Comparison of ENCODE assay signal across 23 cellular contexts in genomic region chr6:13725052-13725451, GRCh38. TPM values are rescaled to one million over a fixed set of nuclear protein-coding genes. Genes with fewer than 3 reads are reported as not detected.
DNase-seq lines count a peak whose midpoint lies in the region; ATAC-seq, FAIRE-seq and TF ChIP-seq lines count a peak whose summit lies in the region.
"Had no signal": no experiment of that assay in that cellular context is flagged by ENCODE, and none has a peak within 500 bp of the region (broad histone marks: within the 10 kb centered on the region; RNA-seq: fewer than 3 reads in every experiment).

No MANE protein-coding gene starts in this region.

- H2AFZ ChIP-seq in HepG2 (ENCODE audit: low read length) = no peak overlapping the region

- CTCF ChIA-PET in HepG2 (lab: Yijun Ruan, JAX; ENCODE audit: low intra/inter-chr PET ratio, low total read pairs) = no interaction called here

- no peak for DNase-seq in HepG2 (ENCODE audit: low spot score)
- no peak for DNase-seq in right lobe of liver
- DNase-seq in activated naive CD8-positive, alpha-beta T cell treated with anti-CD3 and anti-CD28 coated beads, Interleukin-2, amount 50 U/mL, for 24 hours = no peak
- DNase-seq in left colon = no peak
- DNase-seq in H7 = no peak
- DNase-seq in germinal center (ENCODE audit: low spot score) = no peak
- DNase-seq: ACHN; activated naive CD8-positive, alpha-beta T cell treated with anti-CD3 and anti-CD28 coated beads, Interleukin-2, amount 10 ng/mL, durations not matched to agents 7 days and 5 days; H9; KG1; MV-4-11; NCI-H1694; NCI-H2171; NCI-H526 treated with DMSO at 0.1 percent for 48 hours; spleen; T-helper 9 cell; transverse colon had no signal

- H3K27ac ChIP-seq in HepG2 (ENCODE audit: extremely low read length, insufficient read depth, low read length) (no peak overlapping the region), right lobe of liver (no peak overlapping the region)
- H3K27ac ChIP-seq: BLaER1, spleen had no signal

- H3K9me3 ChIP-seq in HepG2 (ENCODE audit: low read length) (no peaks in the 10 kb centered on the region), right lobe of liver (no peaks in the 10 kb centered on the region)
- H3K9me3 ChIP-seq: BLaER1, spleen, transverse colon had no signal

- intact Hi-C loops in HepG2 (cut with micrococcal nuclease; ENCODE audit: unreplicated experiment) = no loop called here
- intact Hi-C loops in right lobe of liver (cut with DNase I) = no loop called here
- intact Hi-C loops in left colon (cut with DNase I, micrococcal nuclease) = no loop called here

- no peak for TF ChIP-seq POLR2A in HepG2 (IDR thresholded peaks at IDR 0.05; ENCODE audit: insufficient read depth in 1 of 2, low read depth in 2 of 2, low read length in 2 of 2)
- TF ChIP-seq POLR2A in right lobe of liver (IDR thresholded peaks at IDR 0.05) = no peak

- TF ChIP-seq CTCF in HepG2 (CRISPR knock-in tag; IDR thresholded peaks at IDR 0.05) (no peak), right lobe of liver (IDR thresholded peaks at IDR 0.05) (no peak)

- POLR2A ChIA-PET in HepG2 (lab: Yijun Ruan, JAX) = interaction anchor here (0.5 kb wide), 1 partner anchor 42 kb away, joined by 3 read pairs; no protein-coding TSS in a partner anchor

- no peaks in the 10 kb centered on the region for H3K27me3 Mint-ChIP-seq in activated naive CD8-positive, alpha-beta T cell treated with anti-CD3 and anti-CD28 coated beads, Interleukin-2, amount 50 U/mL, for 24 hours
- H3K27me3 Mint-ChIP-seq: activated naive CD8-positive, alpha-beta T cell treated with anti-CD3 and anti-CD28 coated beads, Interleukin-2, amount 10 ng/mL, durations not matched to agents 7 days and 5 days; naive thymus-derived CD8-positive, alpha-beta T cell had no signal

- no peak for FAIRE-seq in HepG2 (lab: Jason Lieb, UNC)

- no peak for TF ChIP-seq RAD21 in HepG2 (CRISPR knock-in tag; IDR thresholded peaks at IDR 0.05)

- H3K9me3 Mint-ChIP-seq in activated naive CD8-positive, alpha-beta T cell treated with anti-CD3 and anti-CD28 coated beads, Interleukin-2, amount 50 U/mL, for 24 hours = no peaks in the 10 kb centered on the region
- H3K9me3 Mint-ChIP-seq: activated naive CD8-positive, alpha-beta T cell treated with anti-CD3 and anti-CD28 coated beads, Interleukin-2, amount 10 ng/mL, durations not matched to agents 7 days and 5 days; activated T-helper 1 cell treated with anti-CD3 and anti-CD28 coated beads, Interleukin-12 subunit alpha, Interleukin-12 subunit beta, Interleukin-2, Interleukin-4 antibody, amounts not matched to agents 30 ng/mL and 10 ng/mL and 1 ng/mL, durations not matched to agents 14 hours and 24 hours and 36 hours; H9; naive thymus-derived CD8-positive, alpha-beta T cell; WTC11 had no signal

- H3K27me3 ChIP-seq in HepG2 (ENCODE audit: control insufficient read depth in 1 of 2, insufficient read depth in 2 of 2, low read length in 2 of 2) (no peaks in the 10 kb centered on the region; a peak in 1 of 5 replicates), right lobe of liver (no peaks in the 10 kb centered on the region), H7 (ENCODE audit: control insufficient read depth, insufficient read depth, low read length) (no peaks in the 10 kb centered on the region)
- H3K27me3 ChIP-seq: BLaER1, spleen, transverse colon had no signal

- H3K27ac Mint-ChIP-seq in activated naive CD8-positive, alpha-beta T cell treated with anti-CD3 and anti-CD28 coated beads, Interleukin-2, amount 50 U/mL, for 24 hours = peak overlapping the region; percentile 85
- H3K27ac Mint-ChIP-seq: H9, WTC11 had no signal

- TF ChIP-seq EP300 in HepG2 (IDR thresholded peaks at IDR 0.05; ENCODE audit: low read depth in 2 of 2, low read length in 2 of 2) (no peak), HepG2 (CRISPR knock-in tag; IDR thresholded peaks at IDR 0.05; ENCODE audit: borderline replicate concordance) (no peak)

- no TSS peak for BruUV-seq in HepG2 (replicated peaks; lab: Mats Ljungman, UMichigan)

- ATAC-seq in HepG2 (no peak), right lobe of liver (no peak), left colon (peak; percentile 93), HG03025 (IDR thresholded peaks at IDR 0.05; ENCODE audit: low FRiP score, unreplicated experiment) (no peak), GM21529 (IDR thresholded peaks at IDR 0.05; ENCODE audit: unreplicated experiment) (no peak)
- no peak for ATAC-seq in activated naive CD8-positive, alpha-beta T cell treated with anti-CD3 and anti-CD28 coated beads, Interleukin-2, amount 50 U/mL, for 24 hours
- ATAC-seq: WTC11 had no signal

- no peaks in the 10 kb centered on the region for H3K79me2 ChIP-seq in HepG2 (ENCODE audit: insufficient read depth, low read length)

- no peak overlapping the region for H3K4me3 ChIP-seq in HepG2 (replicated peaks in 1 of 3; ENCODE audit: insufficient read depth in 1 of 3, low read depth in 2 of 3, low read length in 3 of 3)
- H3K4me3 ChIP-seq in right lobe of liver = no peak overlapping the region
- H3K4me3 ChIP-seq in H7 (ENCODE audit: insufficient read depth, low read depth, low read length) = no peak overlapping the region
- H3K4me3 ChIP-seq: BLaER1, spleen, transverse colon had no signal

- in situ Hi-C loops in HepG2 (cut with HindIII; ENCODE audit: extremely low pct_ligation_motif_present, low pct_unique_long_range_greater_than_20kb) = no loop called here

- H3K9ac ChIP-seq in HepG2 (ENCODE audit: insufficient read depth, low read depth, low read length) = no peak overlapping the region
- H3K9ac ChIP-seq: BLaER1 had no signal

- H3K4me3 Mint-ChIP-seq in activated naive CD8-positive, alpha-beta T cell treated with anti-CD3 and anti-CD28 coated beads, Interleukin-2, amount 50 U/mL, for 24 hours = no peak overlapping the region
- H3K4me3 Mint-ChIP-seq: H9, WTC11 had no signal

- H3K4me1 ChIP-seq in HepG2 (ENCODE audit: insufficient read depth, low read length) (no peaks in the 10 kb centered on the region), right lobe of liver (no peaks in the 10 kb centered on the region)

- no peaks in the 10 kb centered on the region for H3K36me3 Mint-ChIP-seq in activated naive CD8-positive, alpha-beta T cell treated with anti-CD3 and anti-CD28 coated beads, Interleukin-2, amount 50 U/mL, for 24 hours (ENCODE audit: low read depth)
- H3K36me3 Mint-ChIP-seq: activated naive CD8-positive, alpha-beta T cell treated with anti-CD3 and anti-CD28 coated beads, Interleukin-2, amount 10 ng/mL, durations not matched to agents 7 days and 5 days; naive thymus-derived CD8-positive, alpha-beta T cell; WTC11 had no signal

- no peaks in the 10 kb centered on the region for H3K36me3 ChIP-seq in HepG2 (replicated peaks in 1 of 2; ENCODE audit: control insufficient read depth in 1 of 2, insufficient read depth in 2 of 2, low read length in 2 of 2)
- no peaks in the 10 kb centered on the region for H3K36me3 ChIP-seq in right lobe of liver
- no peaks in the 10 kb centered on the region for H3K36me3 ChIP-seq in H7 (replicated peaks; ENCODE audit: control insufficient read depth, insufficient read depth, low read length)
- H3K36me3 ChIP-seq: BLaER1, spleen, transverse colon had no signal

- H3K4me1 Mint-ChIP-seq in activated naive CD8-positive, alpha-beta T cell treated with anti-CD3 and anti-CD28 coated beads, Interleukin-2, amount 50 U/mL, for 24 hours = peaks cover 49% of the 10 kb centered on the region
- H3K4me1 Mint-ChIP-seq: H9, WTC11 had no signal

- H3K4me2 ChIP-seq in HepG2 (ENCODE audit: low read depth, low read length) = no peak overlapping the region

- WGBS in HepG2 (ENCODE audit: low lambda C conversion rate) = 59% methylated on average over 3 of the region's 3 CpGs
- 90% methylated on average over 3 of the region's 3 CpGs for WGBS in right lobe of liver (ENCODE audit: insufficient coverage, low coverage, low lambda C conversion rate, missing lambda C conversion rate)

- no peaks in the 10 kb centered on the region for H4K20me1 ChIP-seq in HepG2 (ENCODE audit: insufficient read depth, low read length)
- H4K20me1 ChIP-seq: BLaER1 had no signal

RNA-seq across cellular contexts. Expression of gene RANBP9, which starts 13.4 kb away (rescaled TPM):
- 30.6 and 40.8 TPM in 2 replicates for total RNA-seq in HepG2 (2016; rRNA removed; fragmentation: Illumina TruSeq; extraction: Trizol)
- 49.4 and 57.5 TPM in 2 replicates for total RNA-seq in HepG2 (2016; cell fraction: cytosol; rRNA removed; fragmentation: Illumina TruSeq; extraction: Trizol; ENCODE audit: low read depth)
- total RNA-seq in HepG2 (2016; cell fraction: insoluble cytoplasmic fraction; rRNA removed; fragmentation: Illumina TruSeq; extraction: Trizol) = 29.2 and 36.4 TPM in 2 replicates
- total RNA-seq in HepG2 (2016; cell fraction: membrane; rRNA removed; fragmentation: Illumina TruSeq; extraction: Trizol) = 51.1 and 60.2 TPM in 2 replicates
- 28.5 and 30.5 TPM in 2 replicates for total RNA-seq in HepG2 (2016; cell fraction: nucleus; rRNA removed; fragmentation: Illumina TruSeq; extraction: Trizol)
- polyA plus RNA-seq in HepG2 (2011; rRNA removed) = 22.4 and 26.6 TPM in 2 replicates
- polyA plus RNA-seq in HepG2 (2011; cell fraction: cytosol; rRNA removed) = 14.8 and 16.2 TPM in 2 replicates
- 22.9 TPM in 2 replicates for polyA plus RNA-seq in HepG2 (2011; cell fraction: nucleus; rRNA removed)
- polyA plus RNA-seq in HepG2 (2012) = 32.6 and 36.1 TPM in 2 replicates
- polyA plus RNA-seq in HepG2 (2016; cell fraction: cytosol; fragmentation: Illumina TruSeq; extraction: Trizol; ENCODE audit: low read depth) = 8.1 and 8.7 TPM in 2 replicates
- polyA plus RNA-seq in HepG2 (2016; cell fraction: insoluble cytoplasmic fraction; fragmentation: Illumina TruSeq; extraction: Trizol; ENCODE audit: low read depth) = 43.1 and 50.7 TPM in 2 replicates
- polyA plus RNA-seq in HepG2 (2016; cell fraction: membrane; fragmentation: Illumina TruSeq; extraction: Trizol; ENCODE audit: low read depth) = 23.5 and 24.1 TPM in 2 replicates
- 49.1 and 54.5 TPM in 2 replicates for polyA plus RNA-seq in HepG2 (2016; cell fraction: nucleus; fragmentation: Illumina TruSeq; extraction: Trizol; ENCODE audit: insufficient read depth, low read depth)
- 9.6 and 10.2 TPM in 2 replicates for polyA minus RNA-seq in HepG2 (2011; rRNA and poly(A)+ RNA removed; ENCODE audit: low replicate concordance)
- 26.9 and 31.1 TPM in 2 replicates for polyA minus RNA-seq in HepG2 (2011; cell fraction: cytosol; rRNA and poly(A)+ RNA removed)
- polyA minus RNA-seq in HepG2 (2011; cell fraction: nucleus; rRNA and poly(A)+ RNA removed) = 31.8 and 37.2 TPM in 2 replicates
- total RNA-seq in right lobe of liver = 10 to 100 TPM; 14.1 to 17.9 (median 15.9) TPM
- total RNA-seq in left colon = 10 to 100 TPM; 32.5 to 33.9 TPM
- 23.6 and 30.7 TPM in 2 replicates for total RNA-seq in H7 (2014; rRNA removed; shearing (Covaris generic))
